1 cellular context compared by ENCODE assay signal in the genomic region with DNA sequence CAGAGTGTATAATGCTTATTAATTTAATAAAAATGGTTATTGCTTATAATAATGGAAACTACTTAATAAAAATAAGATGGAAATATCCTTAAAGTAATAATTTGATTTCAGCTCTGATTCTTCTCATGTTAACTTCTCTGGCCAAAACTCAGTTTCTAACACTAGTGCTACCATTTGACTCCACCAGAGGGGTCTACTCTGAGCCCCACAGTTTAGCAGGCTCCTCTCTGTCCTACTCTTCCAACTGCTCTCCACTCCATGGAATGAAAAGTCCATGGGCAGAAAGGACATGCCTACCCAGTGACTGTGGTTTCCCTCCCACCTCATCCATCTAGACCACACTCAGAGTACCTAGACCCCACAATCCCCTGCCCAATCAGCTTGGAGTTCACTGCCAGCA.
TF ChIP-seq lines count a peak whose summit lies in the region.

No MANE protein-coding gene starts in this region.

TF ChIP-seq in GM23338, 12 proteins besides CTCF, POLR2A, EP300 and RAD21 (continued from another document):
- TF ChIP-seq, protein P1, sequence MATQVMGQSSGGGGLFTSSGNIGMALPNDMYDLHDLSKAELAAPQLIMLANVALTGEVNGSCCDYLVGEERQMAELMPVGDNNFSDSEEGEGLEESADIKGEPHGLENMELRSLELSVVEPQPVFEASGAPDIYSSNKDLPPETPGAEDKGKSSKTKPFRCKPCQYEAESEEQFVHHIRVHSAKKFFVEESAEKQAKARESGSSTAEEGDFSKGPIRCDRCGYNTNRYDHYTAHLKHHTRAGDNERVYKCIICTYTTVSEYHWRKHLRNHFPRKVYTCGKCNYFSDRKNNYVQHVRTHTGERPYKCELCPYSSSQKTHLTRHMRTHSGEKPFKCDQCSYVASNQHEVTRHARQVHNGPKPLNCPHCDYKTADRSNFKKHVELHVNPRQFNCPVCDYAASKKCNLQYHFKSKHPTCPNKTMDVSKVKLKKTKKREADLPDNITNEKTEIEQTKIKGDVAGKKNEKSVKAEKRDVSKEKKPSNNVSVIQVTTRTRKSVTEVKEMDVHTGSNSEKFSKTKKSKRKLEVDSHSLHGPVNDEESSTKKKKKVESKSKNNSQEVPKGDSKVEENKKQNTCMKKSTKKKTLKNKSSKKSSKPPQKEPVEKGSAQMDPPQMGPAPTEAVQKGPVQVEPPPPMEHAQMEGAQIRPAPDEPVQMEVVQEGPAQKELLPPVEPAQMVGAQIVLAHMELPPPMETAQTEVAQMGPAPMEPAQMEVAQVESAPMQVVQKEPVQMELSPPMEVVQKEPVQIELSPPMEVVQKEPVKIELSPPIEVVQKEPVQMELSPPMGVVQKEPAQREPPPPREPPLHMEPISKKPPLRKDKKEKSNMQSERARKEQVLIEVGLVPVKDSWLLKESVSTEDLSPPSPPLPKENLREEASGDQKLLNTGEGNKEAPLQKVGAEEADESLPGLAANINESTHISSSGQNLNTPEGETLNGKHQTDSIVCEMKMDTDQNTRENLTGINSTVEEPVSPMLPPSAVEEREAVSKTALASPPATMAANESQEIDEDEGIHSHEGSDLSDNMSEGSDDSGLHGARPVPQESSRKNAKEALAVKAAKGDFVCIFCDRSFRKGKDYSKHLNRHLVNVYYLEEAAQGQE (IDR thresholded peaks at IDR 0.05; ENCODE audit: unreplicated experiment) = no peak
- no peak for TF ChIP-seq NANOG (IDR thresholded peaks at IDR 0.05; ENCODE audit: borderline replicate concordance)
- TF ChIP-seq, protein P2, sequence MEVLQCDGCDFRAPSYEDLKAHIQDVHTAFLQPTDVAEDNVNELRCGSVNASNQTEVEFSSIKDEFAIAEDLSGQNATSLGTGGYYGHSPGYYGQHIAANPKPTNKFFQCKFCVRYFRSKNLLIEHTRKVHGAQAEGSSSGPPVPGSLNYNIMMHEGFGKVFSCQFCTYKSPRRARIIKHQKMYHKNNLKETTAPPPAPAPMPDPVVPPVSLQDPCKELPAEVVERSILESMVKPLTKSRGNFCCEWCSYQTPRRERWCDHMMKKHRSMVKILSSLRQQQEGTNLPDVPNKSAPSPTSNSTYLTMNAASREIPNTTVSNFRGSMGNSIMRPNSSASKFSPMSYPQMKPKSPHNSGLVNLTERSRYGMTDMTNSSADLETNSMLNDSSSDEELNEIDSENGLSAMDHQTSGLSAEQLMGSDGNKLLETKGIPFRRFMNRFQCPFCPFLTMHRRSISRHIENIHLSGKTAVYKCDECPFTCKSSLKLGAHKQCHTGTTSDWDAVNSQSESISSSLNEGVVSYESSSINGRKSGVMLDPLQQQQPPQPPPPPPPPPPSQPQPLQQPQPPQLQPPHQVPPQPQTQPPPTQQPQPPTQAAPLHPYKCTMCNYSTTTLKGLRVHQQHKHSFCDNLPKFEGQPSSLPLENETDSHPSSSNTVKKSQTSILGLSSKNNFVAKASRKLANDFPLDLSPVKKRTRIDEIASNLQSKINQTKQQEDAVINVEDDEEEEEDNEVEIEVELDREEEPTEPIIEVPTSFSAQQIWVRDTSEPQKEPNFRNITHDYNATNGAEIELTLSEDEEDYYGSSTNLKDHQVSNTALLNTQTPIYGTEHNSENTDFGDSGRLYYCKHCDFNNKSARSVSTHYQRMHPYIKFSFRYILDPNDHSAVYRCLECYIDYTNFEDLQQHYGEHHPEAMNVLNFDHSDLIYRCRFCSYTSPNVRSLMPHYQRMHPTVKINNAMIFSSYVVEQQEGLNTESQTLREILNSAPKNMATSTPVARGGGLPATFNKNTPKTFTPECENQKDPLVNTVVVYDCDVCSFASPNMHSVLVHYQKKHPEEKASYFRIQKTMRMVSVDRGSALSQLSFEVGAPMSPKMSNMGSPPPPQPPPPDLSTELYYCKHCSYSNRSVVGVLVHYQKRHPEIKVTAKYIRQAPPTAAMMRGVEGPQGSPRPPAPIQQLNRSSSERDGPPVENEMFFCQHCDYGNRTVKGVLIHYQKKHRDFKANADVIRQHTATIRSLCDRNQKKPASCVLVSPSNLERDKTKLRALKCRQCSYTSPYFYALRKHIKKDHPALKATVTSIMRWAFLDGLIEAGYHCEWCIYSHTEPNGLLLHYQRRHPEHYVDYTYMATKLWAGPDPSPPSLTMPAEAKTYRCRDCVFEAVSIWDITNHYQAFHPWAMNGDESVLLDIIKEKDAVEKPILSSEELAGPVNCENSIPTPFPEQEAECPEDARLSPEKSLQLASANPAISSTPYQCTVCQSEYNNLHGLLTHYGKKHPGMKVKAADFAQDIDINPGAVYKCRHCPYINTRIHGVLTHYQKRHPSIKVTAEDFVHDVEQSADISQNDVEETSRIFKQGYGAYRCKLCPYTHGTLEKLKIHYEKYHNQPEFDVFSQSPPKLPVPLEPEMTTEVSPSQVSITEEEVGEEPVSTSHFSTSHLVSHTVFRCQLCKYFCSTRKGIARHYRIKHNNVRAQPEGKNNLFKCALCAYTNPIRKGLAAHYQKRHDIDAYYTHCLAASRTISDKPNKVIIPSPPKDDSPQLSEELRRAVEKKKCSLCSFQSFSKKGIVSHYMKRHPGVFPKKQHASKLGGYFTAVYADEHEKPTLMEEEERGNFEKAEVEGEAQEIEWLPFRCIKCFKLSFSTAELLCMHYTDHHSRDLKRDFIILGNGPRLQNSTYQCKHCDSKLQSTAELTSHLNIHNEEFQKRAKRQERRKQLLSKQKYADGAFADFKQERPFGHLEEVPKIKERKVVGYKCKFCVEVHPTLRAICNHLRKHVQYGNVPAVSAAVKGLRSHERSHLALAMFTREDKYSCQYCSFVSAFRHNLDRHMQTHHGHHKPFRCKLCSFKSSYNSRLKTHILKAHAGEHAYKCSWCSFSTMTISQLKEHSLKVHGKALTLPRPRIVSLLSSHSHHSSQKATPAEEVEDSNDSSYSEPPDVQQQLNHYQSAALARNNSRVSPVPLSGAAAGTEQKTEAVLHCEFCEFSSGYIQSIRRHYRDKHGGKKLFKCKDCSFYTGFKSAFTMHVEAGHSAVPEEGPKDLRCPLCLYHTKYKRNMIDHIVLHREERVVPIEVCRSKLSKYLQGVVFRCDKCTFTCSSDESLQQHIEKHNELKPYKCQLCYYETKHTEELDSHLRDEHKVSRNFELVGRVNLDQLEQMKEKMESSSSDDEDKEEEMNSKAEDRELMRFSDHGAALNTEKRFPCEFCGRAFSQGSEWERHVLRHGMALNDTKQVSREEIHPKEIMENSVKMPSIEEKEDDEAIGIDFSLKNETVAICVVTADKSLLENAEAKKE (CRISPR knock-in tag; IDR thresholded peaks at IDR 0.05) = no peak
